Comparison of ENCODE assay signal across 31 cellular contexts in genomic region chr12:41940571-41940970, GRCh38.
"Had no signal": no experiment of that assay in that cellular context is flagged by ENCODE, and none has a peak within 500 bp of the region (broad histone marks: within the 10 kb centered on the region; RNA-seq: fewer than 3 reads in every experiment).

No MANE protein-coding gene starts in this region.

- H3K4me1 ChIP-seq: ascending aorta, SJCRH30 had no signal

- DNase-seq: activated CD4-positive, alpha-beta T cell treated with anti-CD3 and anti-CD28 coated beads for 36 hours; activated CD4-positive, alpha-beta T cell treated with anti-CD3 and anti-CD28 coated beads, Interleukin-2, amount 10 ng/mL, durations not matched to agents 7 days and 5 days; activated CD4-positive, alpha-beta T cell treated with anti-CD3 and anti-CD28 coated beads, Interleukin-2, amount 50 U/mL, for 48 hours; activated CD8-positive, alpha-beta T cell treated with anti-CD3 and anti-CD28 coated beads, Interleukin-2, amount 10 ng/mL, durations not matched to agents 7 days and 5 days; activated gamma-delta T cell; activated naive CD4-positive, alpha-beta T cell treated with Interleukin-2 at 50 U/mL for 16 hours; activated naive CD8-positive, alpha-beta T cell treated with anti-CD3 and anti-CD28 coated beads, Interleukin-2, amount 10 ng/mL, durations not matched to agents 7 days and 5 days; activated T-cell treated with anti-CD3 and anti-CD28 coated beads, Interleukin-2, amount 50 U/mL, for 24 hours; amygdala; Kasumi-1; KG1; NCI-H1092 treated with DMSO at 0.1 percent for 48 hours; NCI-H146; NCI-H1930; NCI-H2081 treated with DMSO at 0.1 percent for 48 hours; NCI-H2171; NCI-H510A; NCI-H526; NCI-H748 treated with DMSO at 0.1 percent for 48 hours; PC-9; Right ventricle myocardium superior; SJCRH30; SK-N-SH had no signal

- H3K4me3 Mint-ChIP-seq: activated CD4-positive, alpha-beta T cell treated with anti-CD3 and anti-CD28 coated beads for 36 hours; activated CD4-positive, alpha-beta T cell treated with anti-CD3 and anti-CD28 coated beads, Interleukin-2, amount 10 ng/mL, durations not matched to agents 7 days and 5 days; activated CD8-positive, alpha-beta T cell treated with anti-CD3 and anti-CD28 coated beads, Interleukin-2, amount 10 ng/mL, durations not matched to agents 7 days and 5 days; activated naive CD4-positive, alpha-beta T cell treated with anti-CD3 and anti-CD28 coated beads, Interleukin-2, amount 50 U/mL, for 24 hours; activated naive CD8-positive, alpha-beta T cell treated with anti-CD3 and anti-CD28 coated beads, Interleukin-2, amount 10 ng/mL, durations not matched to agents 7 days and 5 days; activated T-cell treated with anti-CD3 and anti-CD28 coated beads, Interleukin-2, amount 50 U/mL, for 24 hours; central memory CD8-positive, alpha-beta T cell; T-helper 1 cell treated with Interleukin-12 subunit alpha and Interleukin-12 subunit beta and Interleukin-4 antibody, amounts not matched to agents 30 μg/mL and 1 μg/mL, for 36 hours; T-helper 2 cell treated with Interferon-gamma antibody and Interleukin-4, amounts not matched to agents 5 μg/mL and 100 μg/mL, for 36 hours; WTC11 had no signal

- H3K27ac Mint-ChIP-seq: activated CD4-positive, alpha-beta T cell treated with anti-CD3 and anti-CD28 coated beads for 36 hours; activated CD4-positive, alpha-beta T cell treated with anti-CD3 and anti-CD28 coated beads, Interleukin-2, amount 10 ng/mL, durations not matched to agents 7 days and 5 days; activated CD8-positive, alpha-beta T cell treated with anti-CD3 and anti-CD28 coated beads, Interleukin-2, amount 10 ng/mL, durations not matched to agents 7 days and 5 days; activated naive CD4-positive, alpha-beta T cell treated with anti-CD3 and anti-CD28 coated beads, Interleukin-2, amount 50 U/mL, for 24 hours; activated naive CD8-positive, alpha-beta T cell treated with anti-CD3 and anti-CD28 coated beads, Interleukin-2, amount 10 ng/mL, durations not matched to agents 7 days and 5 days; activated T-cell treated with anti-CD3 and anti-CD28 coated beads, Interleukin-2, amount 50 U/mL, for 24 hours; activated T-helper 2 cell treated with anti-CD3 and anti-CD28 coated beads, Interferon-gamma antibody, Interleukin-2, Interleukin-4, amounts not matched to agents 10 μg/mL and 5 μg/mL and 100 μg/mL, durations not matched to agents 14 hours and 24 hours and 36 hours; T-helper 1 cell treated with Interleukin-12 subunit alpha and Interleukin-12 subunit beta and Interleukin-4 antibody, amounts not matched to agents 30 μg/mL and 1 μg/mL, for 36 hours; T-helper 2 cell treated with Interferon-gamma antibody and Interleukin-4, amounts not matched to agents 5 μg/mL and 100 μg/mL, for 36 hours; WTC11 had no signal

- H3K36me3 ChIP-seq: ascending aorta, cardiac muscle cell, SJCRH30 had no signal

- H3K9me3 Mint-ChIP-seq: activated naive CD8-positive, alpha-beta T cell treated with anti-CD3 and anti-CD28 coated beads, Interleukin-2, amount 10 ng/mL, durations not matched to agents 7 days and 5 days; activated T-helper 2 cell treated with anti-CD3 and anti-CD28 coated beads, Interferon-gamma antibody, Interleukin-2, Interleukin-4, amounts not matched to agents 10 μg/mL and 5 μg/mL and 100 μg/mL, durations not matched to agents 14 hours and 24 hours and 36 hours; central memory CD8-positive, alpha-beta T cell; T-helper 2 cell treated with Interferon-gamma antibody and Interleukin-4, amounts not matched to agents 5 μg/mL and 100 μg/mL, for 36 hours had no signal

- H3K9ac ChIP-seq: SK-N-SH had no signal

- H3K27ac ChIP-seq: ascending aorta, cardiac muscle cell, PC-9, SJCRH30 had no signal

- H3K4me1 Mint-ChIP-seq: activated CD4-positive, alpha-beta T cell treated with anti-CD3 and anti-CD28 coated beads for 36 hours; activated CD4-positive, alpha-beta T cell treated with anti-CD3 and anti-CD28 coated beads, Interleukin-2, amount 10 ng/mL, durations not matched to agents 7 days and 5 days; activated naive CD4-positive, alpha-beta T cell treated with anti-CD3 and anti-CD28 coated beads, Interleukin-2, amount 50 U/mL, for 24 hours; activated naive CD8-positive, alpha-beta T cell treated with anti-CD3 and anti-CD28 coated beads, Interleukin-2, amount 10 ng/mL, durations not matched to agents 7 days and 5 days; central memory CD8-positive, alpha-beta T cell; WTC11 had no signal

- H3K4me3 ChIP-seq: ascending aorta, cardiac muscle cell, PC-9, SJCRH30 had no signal

- H3K36me3 Mint-ChIP-seq: activated naive CD4-positive, alpha-beta T cell treated with anti-CD3 and anti-CD28 coated beads, Interleukin-2, amount 50 U/mL, for 24 hours; activated naive CD8-positive, alpha-beta T cell treated with anti-CD3 and anti-CD28 coated beads, Interleukin-2, amount 10 ng/mL, durations not matched to agents 7 days and 5 days had no signal

- H3K9me3 ChIP-seq: ascending aorta, SJCRH30, SK-N-SH had no signal

- H3K27me3 ChIP-seq: ascending aorta, cardiac muscle cell, SJCRH30 had no signal

- H2AFZ ChIP-seq: PC-9 had no signal

- H3K4me2 ChIP-seq: PC-9, SK-N-SH had no signal
